In genomic region chr19:35768082-35768421, GRCh38 we compare ENCODE assay signal across 18 cellular contexts. TPM values are rescaled to one million over a fixed set of nuclear protein-coding genes. Genes with fewer than 3 reads are reported as not detected.
"Had no signal": no experiment of that assay in that cellular context is flagged by ENCODE, and none has a peak within 500 bp of the region (broad histone marks: within the 10 kb centered on the region; RNA-seq: fewer than 3 reads in every experiment).

No MANE protein-coding gene starts in this region.

- H3K27ac ChIP-seq: breast epithelium, esophagus muscularis mucosa, neutrophil, right lobe of liver, transverse colon had no signal

- H3K27me3 Mint-ChIP-seq: activated naive CD8-positive, alpha-beta T cell treated with anti-CD3 and anti-CD28 coated beads, Interleukin-2, amount 10 ng/mL, durations not matched to agents 7 days and 5 days; naive B cell; stimulated activated memory B cell treated with anti-CD40 and anti-IgM and Interleukin-4, amounts not matched to agents 10 μg/mL and 1 μg/mL and 100 μg/mL, for 72 hours had no signal

- H3K27me3 ChIP-seq: breast epithelium, esophagus muscularis mucosa, neutrophil, right lobe of liver, transverse colon had no signal

- H3K9me3 ChIP-seq: breast epithelium, esophagus muscularis mucosa, neutrophil, right lobe of liver, transverse colon had no signal

- FAIRE-seq: endometrium had no signal

- ATAC-seq: activated T-cell treated with anti-CD3 and anti-CD28 coated beads, Interleukin-2, amount 50 U/mL, for 72 hours had no signal

- DNase-seq: activated CD4-positive, alpha-beta T cell treated with anti-CD3 and anti-CD28 coated beads, Interleukin-2, amount 50 U/mL, for 48 hours; activated CD4-positive, CD25-positive, alpha-beta regulatory T cell treated with anti-CD3 and anti-CD28 coated beads, Interleukin-2, amount 50 U/mL, for 72 hours; activated CD8-positive, alpha-beta memory T cell treated with anti-CD3 and anti-CD28 coated beads, Interleukin-2, amount 50 U/mL, for 4 hours; activated gamma-delta T cell treated with Interleukin-2 at 50 U/mL for 16 hours; activated naive CD8-positive, alpha-beta T cell treated with anti-CD3 and anti-CD28 coated beads, Interleukin-2, amount 10 ng/mL, durations not matched to agents 7 days and 5 days; activated T-cell treated with anti-CD3 and anti-CD28 coated beads, Interleukin-2, amount 50 U/mL, for 72 hours; immature natural killer cell; naive B cell; SW 1271; transverse colon had no signal

- H3K36me3 Mint-ChIP-seq: naive B cell had no signal

- H3K36me3 ChIP-seq: breast epithelium, right lobe of liver had no signal

- H3K4me1 ChIP-seq: breast epithelium, right lobe of liver, transverse colon had no signal

- H3K27ac Mint-ChIP-seq: activated naive CD8-positive, alpha-beta T cell treated with anti-CD3 and anti-CD28 coated beads, Interleukin-2, amount 10 ng/mL, durations not matched to agents 7 days and 5 days; activated T-cell treated with anti-CD3 and anti-CD28 coated beads, Interleukin-2, amount 50 U/mL, for 72 hours; immature natural killer cell; T-helper 2 cell treated with Interferon-gamma antibody and Interleukin-4, amounts not matched to agents 5 μg/mL and 100 μg/mL, for 36 hours had no signal

- H3K4me3 ChIP-seq: breast epithelium, esophagus muscularis mucosa, lung, right lobe of liver, transverse colon had no signal

- H3K9me3 Mint-ChIP-seq: activated naive CD8-positive, alpha-beta T cell treated with anti-CD3 and anti-CD28 coated beads, Interleukin-2, amount 10 ng/mL, durations not matched to agents 7 days and 5 days; activated T-cell treated with anti-CD3 and anti-CD28 coated beads, Interleukin-2, amount 50 U/mL, for 72 hours; immature natural killer cell; naive B cell; stimulated activated memory B cell treated with anti-CD40 and anti-IgM and Interleukin-4, amounts not matched to agents 10 μg/mL and 1 μg/mL and 100 μg/mL, for 72 hours; T-helper 2 cell treated with Interferon-gamma antibody and Interleukin-4, amounts not matched to agents 5 μg/mL and 100 μg/mL, for 36 hours had no signal

- H3K4me3 Mint-ChIP-seq: activated naive CD8-positive, alpha-beta T cell treated with anti-CD3 and anti-CD28 coated beads, Interleukin-2, amount 10 ng/mL, durations not matched to agents 7 days and 5 days; activated T-cell treated with anti-CD3 and anti-CD28 coated beads, Interleukin-2, amount 50 U/mL, for 72 hours; immature natural killer cell; stimulated activated memory B cell treated with anti-CD40 and anti-IgM and Interleukin-4, amounts not matched to agents 10 μg/mL and 1 μg/mL and 100 μg/mL, for 72 hours; T-helper 2 cell treated with Interferon-gamma antibody and Interleukin-4, amounts not matched to agents 5 μg/mL and 100 μg/mL, for 36 hours had no signal

RNA-seq across cellular contexts. Expression of gene HSPB6, which starts 11.2 kb away (rescaled TPM):
- polyA plus RNA-seq: immature natural killer cell had no signal
